Comparison of ENCODE assay signal across 16 cellular contexts in genomic region chr10:111116762-111117445, GRCh38. TPM values are rescaled to one million over a fixed set of nuclear protein-coding genes. Genes with fewer than 3 reads are reported as not detected.
"Had no signal": no experiment of that assay in that cellular context is flagged by ENCODE, and none has a peak within 500 bp of the region (broad histone marks: within the 10 kb centered on the region; RNA-seq: fewer than 3 reads in every experiment).

No MANE protein-coding gene starts in this region.

- H3K27me3 Mint-ChIP-seq: dendritic cell treated with granulocyte-macrophage colony-stimulating factor and Interleukin-4, amounts not matched to agents 40 ng/mL and 50 ng/mL, for 4 days had no signal

- H3K27ac Mint-ChIP-seq: activated CD8-positive, alpha-beta T cell treated with anti-CD3 and anti-CD28 coated beads, Interleukin-2, amount 10 ng/mL, durations not matched to agents 7 days and 5 days; activated naive CD4-positive, alpha-beta T cell treated with anti-CD3 and anti-CD28 coated beads, Interleukin-2, amount 10 ng/mL, durations not matched to agents 7 days and 5 days; dendritic cell treated with granulocyte-macrophage colony-stimulating factor and Interleukin-4, amounts not matched to agents 40 ng/mL and 50 ng/mL, for 4 days; naive thymus-derived CD8-positive, alpha-beta T cell had no signal

- ATAC-seq: activated CD8-positive, alpha-beta T cell treated with anti-CD3 and anti-CD28 coated beads, Interleukin-2, amount 10 ng/mL, durations not matched to agents 7 days and 5 days; foreskin keratinocyte; left lobe of liver; naive thymus-derived CD8-positive, alpha-beta T cell; sciatic nerve had no signal

- DNase-seq: activated CD4-positive, alpha-beta T cell treated with anti-CD3 and anti-CD28 coated beads for 1 hour; activated CD4-positive, alpha-beta T cell treated with anti-CD3 and anti-CD28 coated beads, Interleukin-2, amount 50 U/mL, for 1 hour; activated CD8-positive, alpha-beta T cell treated with anti-CD3 and anti-CD28 coated beads, Interleukin-2, amount 10 ng/mL, durations not matched to agents 7 days and 5 days; activated naive CD4-positive, alpha-beta T cell treated with anti-CD3 and anti-CD28 coated beads, Interleukin-2, amount 10 ng/mL, durations not matched to agents 7 days and 5 days; activated T-cell treated with anti-CD3 and anti-CD28 coated beads, Interleukin-2, amount 50 U/mL, for 48 hours; amygdala; effector CD8-positive, alpha-beta T cell; foreskin keratinocyte; kidney; naive thymus-derived CD8-positive, alpha-beta T cell; stimulated activated CD4-positive, alpha-beta T cell treated with anti-CD3 and anti-CD28 coated beads, Interleukin-15, amount 100 ng/mL, for 24 hours; stimulated activated naive CD4-positive, alpha-beta T cell; T-helper 1 cell had no signal

- H3K9me3 Mint-ChIP-seq: activated naive CD4-positive, alpha-beta T cell treated with anti-CD3 and anti-CD28 coated beads, Interleukin-2, amount 10 ng/mL, durations not matched to agents 7 days and 5 days; dendritic cell treated with granulocyte-macrophage colony-stimulating factor and Interleukin-4, amounts not matched to agents 40 ng/mL and 50 ng/mL, for 4 days; naive thymus-derived CD8-positive, alpha-beta T cell had no signal

- H3K36me3 Mint-ChIP-seq: activated naive CD4-positive, alpha-beta T cell treated with anti-CD3 and anti-CD28 coated beads, Interleukin-2, amount 10 ng/mL, durations not matched to agents 7 days and 5 days; naive thymus-derived CD8-positive, alpha-beta T cell had no signal

- H3K4me3 Mint-ChIP-seq: activated CD8-positive, alpha-beta T cell treated with anti-CD3 and anti-CD28 coated beads, Interleukin-2, amount 10 ng/mL, durations not matched to agents 7 days and 5 days; activated naive CD4-positive, alpha-beta T cell treated with anti-CD3 and anti-CD28 coated beads, Interleukin-2, amount 10 ng/mL, durations not matched to agents 7 days and 5 days; dendritic cell treated with granulocyte-macrophage colony-stimulating factor and Interleukin-4, amounts not matched to agents 40 ng/mL and 50 ng/mL, for 4 days; naive thymus-derived CD8-positive, alpha-beta T cell had no signal

RNA-seq across cellular contexts. Expression of gene ADRA2A, which starts 40.1 kb away (rescaled TPM):
- total RNA-seq: activated CD8-positive, alpha-beta T cell treated with anti-CD3 and anti-CD28 coated beads, Interleukin-2, amount 10 ng/mL, durations not matched to agents 7 days and 5 days; foreskin keratinocyte; naive thymus-derived CD8-positive, alpha-beta T cell had no signal
